Comparison of ENCODE assay signal across 1 cellular context in genomic region chr10:30059209-30060107, GRCh38.
A peak's percentile ranks its signal among the peaks of the same experiment; 100 is the strongest.
TF ChIP-seq lines count a peak whose summit lies in the region.

Gene JCAD, minus strand, starts transcription at chr10:30059586. Its CDS starts 11,774 bp downstream, at chr10:30047812.

TF ChIP-seq in HEK293, 187 proteins besides CTCF, POLR2A, EP300 and RAD21 (continued from another document):
- TF ChIP-seq PRDM2 (tag by site-specific recombination; IDR thresholded peaks at IDR 0.05; ENCODE audit: borderline replicate concordance), result no peak; the same call in 1 of the 2 replicates
- no peak; the same call in 1 of the 2 replicates for TF ChIP-seq YY1 (tag by site-specific recombination; IDR thresholded peaks at IDR 0.05)
- TF ChIP-seq ZNF335 (tag by site-specific recombination; conservative IDR thresholded peaks at IDR 0.05), result peak; percentile 92
- no peak for TF ChIP-seq ZNF596 (tag by site-specific recombination; IDR thresholded peaks at IDR 0.05)
- no peak for TF ChIP-seq ZBTB1 (tag by site-specific recombination; IDR thresholded peaks at IDR 0.05)
- peak; percentile 50; the same call in 1 of the 2 replicates for TF ChIP-seq GLI4 (tag by site-specific recombination; IDR thresholded peaks at IDR 0.05)
TF ChIP-seq in HEK293: peak in this region for 22.
